Comparison of ENCODE assay signal across 17 cellular contexts in the genomic region with DNA sequence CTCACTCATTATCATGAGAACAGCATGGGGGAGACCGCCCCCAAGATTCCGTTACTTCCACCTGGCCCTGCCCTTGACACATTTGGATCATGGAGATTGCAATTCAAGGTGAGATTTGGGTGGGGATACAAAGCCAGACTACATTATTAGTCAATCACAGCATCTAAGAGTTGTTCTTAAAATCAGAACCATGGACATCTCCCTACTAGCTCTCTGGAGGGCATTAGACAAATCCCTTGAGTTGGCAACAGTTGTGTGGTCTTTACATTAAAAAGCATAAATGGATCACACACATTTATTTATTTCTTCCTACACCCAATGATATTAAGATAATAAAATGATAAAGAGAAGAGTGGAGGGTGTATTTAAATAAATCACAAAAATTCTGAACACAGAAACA.
"Had no signal": no experiment of that assay in that cellular context is flagged by ENCODE, and none has a peak within 500 bp of the region (broad histone marks: within the 10 kb centered on the region; RNA-seq: fewer than 3 reads in every experiment).

No MANE protein-coding gene starts in this region.

- H3K27ac Mint-ChIP-seq: immature natural killer cell; naive thymus-derived CD8-positive, alpha-beta T cell had no signal

- DNase-seq: cortex of kidney; dorsolateral prefrontal cortex; effector CD8-positive, alpha-beta T cell; esophagus squamous epithelium; glutamatergic neuron; immature natural killer cell; left ventricle myocardium inferior; mucosa of descending colon; naive thymus-derived CD8-positive, alpha-beta T cell; posterior cingulate gyrus; stimulated activated CD4-positive, alpha-beta T cell treated with anti-CD3 and anti-CD28 coated beads, Interleukin-2, amount 100 ng/mL, for 48 hours; stimulated activated naive CD4-positive, alpha-beta T cell treated with Interleukin-2 at 50 U/mL for 16 hours; trophoblast cell had no signal

- H3K4me3 ChIP-seq: dorsolateral prefrontal cortex, esophagus squamous epithelium, gastroesophageal sphincter, left ventricle myocardium inferior, lung, mucosa of descending colon, right atrium auricular region, smooth muscle cell had no signal

- H3K4me3 Mint-ChIP-seq: immature natural killer cell; naive thymus-derived CD8-positive, alpha-beta T cell had no signal

- H3K27me3 ChIP-seq: esophagus squamous epithelium, gastroesophageal sphincter, right atrium auricular region had no signal

- H3K36me3 Mint-ChIP-seq: naive thymus-derived CD8-positive, alpha-beta T cell had no signal

- H3K27me3 Mint-ChIP-seq: naive thymus-derived CD8-positive, alpha-beta T cell had no signal

- H3K4me1 ChIP-seq: esophagus squamous epithelium, gastroesophageal sphincter, left ventricle myocardium inferior, right atrium auricular region had no signal

- H3K36me3 ChIP-seq: esophagus squamous epithelium, gastroesophageal sphincter, left ventricle myocardium inferior, right atrium auricular region had no signal

- H3K27ac ChIP-seq: dorsolateral prefrontal cortex, esophagus squamous epithelium, gastroesophageal sphincter, left ventricle myocardium inferior, right atrium auricular region had no signal

- H3K4me2 ChIP-seq: smooth muscle cell had no signal

- H3K9me3 ChIP-seq: esophagus squamous epithelium, gastroesophageal sphincter, left ventricle myocardium inferior, mucosa of descending colon, right atrium auricular region had no signal

- H3K4me1 Mint-ChIP-seq: immature natural killer cell; naive thymus-derived CD8-positive, alpha-beta T cell had no signal

- ATAC-seq: gastroesophageal sphincter; mucosa of descending colon; naive thymus-derived CD8-positive, alpha-beta T cell had no signal
